Comparison of ENCODE assay signal across 19 cellular contexts in the genomic region with DNA sequence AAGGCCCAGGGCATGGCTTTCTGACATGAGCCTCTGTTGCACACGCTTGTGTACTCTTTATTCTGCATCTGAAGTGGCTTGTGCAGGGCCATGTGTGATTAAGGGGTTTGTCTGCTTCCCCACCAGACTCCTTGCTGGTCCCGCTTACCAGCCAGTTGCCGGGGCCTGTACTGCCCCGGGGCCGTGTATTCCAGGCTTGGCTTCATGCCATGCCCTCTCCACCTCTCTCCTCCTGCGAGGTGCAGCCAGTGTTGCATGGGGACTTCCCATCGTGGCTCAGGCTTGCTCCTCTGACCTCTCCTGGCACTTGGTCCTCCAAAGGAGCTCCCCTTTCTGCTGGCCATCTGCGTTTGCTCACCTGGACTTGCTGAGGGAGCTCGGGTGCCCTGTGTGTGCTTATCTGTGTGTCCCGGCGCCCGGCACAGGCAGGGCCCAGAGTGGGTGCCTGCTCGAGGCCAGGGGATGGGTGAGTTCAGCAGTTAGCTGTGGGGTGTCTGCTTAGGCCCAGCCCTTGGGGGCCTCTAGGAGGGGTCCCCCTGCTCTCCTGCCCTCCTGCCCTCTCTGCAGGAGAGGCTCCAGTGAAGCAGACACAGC.
"Had no signal": no experiment of that assay in that cellular context is flagged by ENCODE, and none has a peak within 500 bp of the region (broad histone marks: within the 10 kb centered on the region; RNA-seq: fewer than 3 reads in every experiment).

No MANE protein-coding gene starts in this region.

- H3K4me3 ChIP-seq: body of pancreas, cardiac muscle cell, heart left ventricle, ovary, prostate gland, stomach, suprapubic skin, tibial nerve, uterus had no signal

- H3K36me3 ChIP-seq: cardiac muscle cell, heart left ventricle, neutrophil, ovary, prostate gland, stomach, suprapubic skin, tibial nerve, uterus had no signal

- DNase-seq: activated CD4-positive, alpha-beta T cell treated with anti-CD3 and anti-CD28 coated beads for 1 hour; activated CD4-positive, alpha-beta T cell treated with anti-CD3 and anti-CD28 coated beads, Interleukin-2, amount 50 U/mL, for 1 hour; activated CD8-positive, alpha-beta T cell treated with anti-CD3 and anti-CD28 coated beads, Interleukin-2, amount 10 ng/mL, durations not matched to agents 7 days and 5 days; activated gamma-delta T cell treated with Interleukin-2 at 50 U/mL for 16 hours; anterior cingulate cortex; body of pancreas; heart left ventricle; ovary; stimulated activated CD4-positive, alpha-beta T cell treated with anti-CD3 and anti-CD28 coated beads, Interleukin-12 subunit alpha, Interleukin-12 subunit beta, amount 100 ng/mL, for 4 hours; stomach; uterus had no signal

- H3K27me3 ChIP-seq: body of pancreas, cardiac muscle cell, heart left ventricle, ovary, stomach, suprapubic skin, tibial nerve, uterus had no signal

- H3K27ac ChIP-seq: body of pancreas, cardiac muscle cell, epithelial cell of prostate, heart left ventricle, neutrophil, ovary, prostate gland, stomach, suprapubic skin, tibial nerve, uterus had no signal

- ATAC-seq: activated CD8-positive, alpha-beta T cell treated with anti-CD3 and anti-CD28 coated beads, Interleukin-2, amount 10 ng/mL, durations not matched to agents 7 days and 5 days; body of pancreas; natural killer cell treated with Interleukin-12 subunit alpha and Interleukin-12 subunit beta and Interleukin-15 and Interleukin-18, amount 100 ng/mL, for 72 hours had no signal

- H3K9me3 ChIP-seq: neutrophil, ovary, prostate gland had no signal

- H3K4me1 ChIP-seq: body of pancreas, heart left ventricle, prostate gland, stomach, suprapubic skin, tibial nerve, uterus had no signal

- FAIRE-seq: islet of Langerhans had no signal
